ENCODE assay signal across 22 cellular contexts in the genomic region with DNA sequence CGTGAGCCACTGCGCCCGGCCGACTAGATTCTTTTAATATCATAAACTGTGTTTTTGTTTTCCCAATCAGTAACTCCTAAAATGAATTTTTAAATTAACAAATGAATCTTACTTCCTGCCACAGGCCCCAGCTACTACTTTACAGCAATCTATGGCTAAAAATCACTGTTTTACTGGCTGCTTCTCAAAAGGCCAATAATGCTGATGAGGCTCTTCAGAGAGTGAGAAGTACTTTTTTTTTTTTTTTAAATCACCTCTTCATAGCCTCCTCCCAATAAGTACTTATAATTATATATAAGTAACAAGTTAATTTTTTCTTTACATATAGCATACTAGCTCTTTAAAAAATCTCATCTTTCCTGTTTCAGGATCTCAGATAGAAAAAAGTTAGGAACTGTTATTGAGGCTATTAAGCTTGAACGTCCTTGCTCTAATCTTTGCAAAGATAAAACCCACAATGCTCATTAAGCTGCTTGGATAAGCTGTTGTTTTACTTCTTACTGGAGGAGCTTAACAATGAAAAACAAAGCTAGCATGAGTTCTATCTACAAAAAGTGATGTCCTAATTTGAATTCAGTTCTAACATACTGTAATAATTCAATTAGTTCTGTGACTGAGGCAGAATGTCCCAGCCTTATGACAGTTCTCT. TPM values are rescaled to one million over a fixed set of nuclear protein-coding genes. Genes with fewer than 3 reads are reported as not detected.
DNase-seq lines count a peak whose midpoint lies in the region; ATAC-seq, FAIRE-seq and TF ChIP-seq lines count a peak whose summit lies in the region.
"Had no signal": no experiment of that assay in that cellular context is flagged by ENCODE, and none has a peak within 500 bp of the region (broad histone marks: within the 10 kb centered on the region; RNA-seq: fewer than 3 reads in every experiment).

No MANE protein-coding gene starts in this region.

- H3K27ac ChIP-seq in K562 (ENCODE audit: extremely low read depth, low read depth, low read length) (peak overlapping the region; percentile 63; the same call in 2 of the 3 replicates), aorta (ENCODE audit: low read depth in 1 of 2, low read length in 2 of 2) (no peak overlapping the region)
- H3K27ac ChIP-seq: GM23248, HL-60 had no signal

- intact Hi-C loops in K562 (cut with micrococcal nuclease), result no loop called here
- intact Hi-C loops in aorta (cut with DNase I), result no loop called here

- no peak; the same call in 1 of the 2 replicates for TF ChIP-seq POLR2A in K562 (conservative IDR thresholded peaks at IDR 0.05)

- H3K27me3 ChIP-seq in K562 (ENCODE audit: control insufficient read depth in 2 of 2, insufficient read depth in 2 of 2, low read length in 2 of 2), result no peaks in the 10 kb centered on the region
- no peaks in the 10 kb centered on the region for H3K27me3 ChIP-seq in aorta (ENCODE audit: control insufficient read depth in 1 of 2, insufficient read depth in 2 of 2, low read length in 1 of 2)
- H3K27me3 ChIP-seq: Peyer's patch had no signal

- in situ Hi-C loops in K562 (cut with MboI), result no loop called here

- H3K4me2 ChIP-seq in K562 (ENCODE audit: insufficient read depth, low read length), result peak overlapping the region; percentile 66; the same call in 1 of the 2 replicates

- CTCF ChIA-PET in K562 (lab: Yijun Ruan, JAX; ENCODE audit: low intra/inter-chr PET ratio), result interaction anchor here (0.6 kb wide), 1 partner anchor 383 kb away, joined by 4 read pairs; a partner anchor contains a TSS

- H3K9ac ChIP-seq in K562 (ENCODE audit: insufficient read depth in 1 of 2, low read depth in 2 of 2, low read length in 2 of 2), result peak overlapping the region in 1 of 2 experiments; percentile 66; a peak in 2 of 4 replicates
- H3K9ac ChIP-seq: GM23248 had no signal

- no peaks in the 10 kb centered on the region for H3K9me3 ChIP-seq in K562 (replicated peaks; ENCODE audit: control insufficient read depth, insufficient read depth, low read depth, low read length)
- no peaks in the 10 kb centered on the region for H3K9me3 ChIP-seq in aorta (ENCODE audit: control insufficient read depth, low read length)
- H3K9me3 ChIP-seq: Caco-2, Peyer's patch had no signal

- H4K20me1 ChIP-seq in K562 (replicated peaks; ENCODE audit: control insufficient read depth, insufficient read depth, low read length), result no peaks in the 10 kb centered on the region

- no peak for TF ChIP-seq RAD21 in K562 (CRISPR knock-in tag; conservative IDR thresholded peaks at IDR 0.05 in 1 of 2, IDR thresholded peaks at IDR 0.05 in 1 of 2)

- H3K4me3 ChIP-seq in K562 (no peak overlapping the region), retinal pigment epithelial cell (ENCODE audit: low read length) (no peak overlapping the region), aorta (ENCODE audit: low read length in 2 of 2) (no peak overlapping the region)
- H3K4me3 ChIP-seq: GM23248, Peyer's patch had no signal

- no peaks in the 10 kb centered on the region for H3K36me3 ChIP-seq in K562 (ENCODE audit: control insufficient read depth, insufficient read depth, low read length)
- no peaks in the 10 kb centered on the region for H3K36me3 ChIP-seq in aorta (ENCODE audit: control insufficient read depth in 1 of 2, insufficient read depth in 2 of 2, low read length in 1 of 2)
- H3K36me3 ChIP-seq: Peyer's patch had no signal

- no TSS peak for BruUV-seq in K562 (replicated peaks; lab: Mats Ljungman, UMichigan)

- no peaks in the 10 kb centered on the region for H3K9me1 ChIP-seq in K562 (ENCODE audit: control insufficient read depth, insufficient read depth, low read length)

- H3K4me1 ChIP-seq in K562 (replicated peaks in 1 of 2; ENCODE audit: control insufficient read depth in 2 of 2, insufficient read depth in 2 of 2, low read length in 2 of 2), result peaks cover 0 to 11% of the 10 kb centered on the region in 2 experiments; a peak in 2 of 5 replicates
- no peaks in the 10 kb centered on the region for H3K4me1 ChIP-seq in aorta (ENCODE audit: control insufficient read depth in 1 of 2, insufficient read depth in 2 of 2, low read length in 2 of 2)

- WGBS in K562 (ENCODE audit: insufficient coverage, low coverage, missing lambda C conversion rate), result 0% methylated on average over 1 of the region's 5 CpGs
- 81 to 87% methylated on average over 5 of the region's 5 CpGs for WGBS in aorta, 2 donors

- DNase-seq in D721Med (ENCODE audit: insufficient read length, low spot score) (no peak), NCI-H82 treated with DMSO at 0.1 percent for 48 hours (lab: John Stamatoyannopoulos, UW; ENCODE audit: unreplicated experiment) (peak; percentile 61), K562 (ENCODE audit: extremely low read depth in 1 of 4, low spot score in 3 of 4) (no peak), retinal pigment epithelial cell (ENCODE audit: low read depth) (peak; percentile 9), Ammon's horn (ENCODE audit: low spot score) (no peak), aorta (no peak)
- DNase-seq in activated T-cell treated with anti-CD3 and anti-CD28 coated beads, Interleukin-2, amount 50 U/mL, for 48 hours, result no peak
- DNase-seq: AML-193; Caco-2; CD4-positive, CD25-positive, alpha-beta regulatory T cell; GM23248; KBM-7; NCI-H1436; NCI-H2029; NCI-H2171 treated with DMSO at 0.1 percent for 48 hours; NCI-H748 treated with DMSO at 0.1 percent for 48 hours; Peyer's patch; Right ventricle myocardium superior had no signal

- H3K79me2 ChIP-seq in K562 (ENCODE audit: control insufficient read depth, insufficient read depth, low read length), result no peaks in the 10 kb centered on the region

- ATAC-seq in K562 (peak; percentile 45; the same call in 2 of the 3 replicates), GM21529 (IDR thresholded peaks at IDR 0.05; ENCODE audit: unreplicated experiment) (no peak), aorta (ENCODE audit: low FRiP score) (no peak)
- ATAC-seq: HCT116 had no signal

- FAIRE-seq in D721Med (lab: Jason Lieb, UNC) (peak; percentile 92), K562 (lab: Jason Lieb, UNC) (no peak)
- FAIRE-seq: HTR-8/SVneo had no signal

- POLR2A ChIA-PET in K562 (lab: Yijun Ruan, JAX), result interaction anchor here (0.5 to 1.4 kb wide), 3 partner anchors 10 to 1734 kb away, joined by 3 read pairs; no protein-coding TSS in a partner anchor

- peak overlapping the region; percentile 91 for H2AFZ ChIP-seq in K562 (ENCODE audit: low read depth, low read length)
- H2AFZ ChIP-seq: GM23248 had no signal

- TF ChIP-seq CTCF in D721Med (IDR thresholded peaks at IDR 0.05; ENCODE audit: insufficient read depth, missing control alignments), result no peak
- no peak for TF ChIP-seq CTCF in K562 (IDR thresholded peaks at IDR 0.05 in 2 of 3, conservative IDR thresholded peaks at IDR 0.05 in 1 of 3; ENCODE audit: insufficient read depth in 2 of 3, low read depth in 1 of 3, low read length in 3 of 3)
- TF ChIP-seq CTCF in retinal pigment epithelial cell (conservative IDR thresholded peaks at IDR 0.05; ENCODE audit: low read depth, low read length), result no peak

- TF ChIP-seq EP300 in K562 (IDR thresholded peaks at IDR 0.05; ENCODE audit: low read length), result no peak

RNA-seq across cellular contexts. Expression of a gene that starts 12.8 kb away (rescaled TPM):
- 40.2 and 51.8 TPM in 2 replicates for total RNA-seq in K562 (2011; cell fraction: chromatin; rRNA removed; ENCODE audit: low replicate concordance)
- total RNA-seq in K562 (2011; cell fraction: nucleolus; rRNA removed), result 22.0 and 24.1 TPM in 2 replicates
- 41.4 and 49.4 TPM in 2 replicates for total RNA-seq in K562 (2011; cell fraction: nucleoplasm; rRNA removed)
- total RNA-seq in K562 (2014; rRNA removed), result 8.0 and 9.6 TPM in 2 replicates
- total RNA-seq in K562 (2014; rRNA removed; fragmentation: Illumina TruSeq; extraction: Trizol), result 12.1 and 13.9 TPM in 2 replicates
- 14.7 and 15.3 TPM in 2 replicates for total RNA-seq in K562 (2015; rRNA removed; fragmentation: Illumina TruSeq; extraction: Trizol)
- 13.3 and 16.6 TPM in 2 replicates for total RNA-seq in K562 (2021)
- polyA plus RNA-seq in K562 (2011; rRNA removed), result 10.0 and 11.8 TPM in 2 replicates
- polyA plus RNA-seq in K562 (2011; cell fraction: cytosol; rRNA removed), result 8.6 and 8.7 TPM in 2 replicates
- polyA plus RNA-seq in K562 (2011; cell fraction: nucleus; rRNA removed), result 12.1 and 12.4 TPM in 2 replicates
- polyA plus RNA-seq in K562 (2012), result 7.8 and 9.6 TPM in 2 replicates
- 10.2 and 10.5 TPM in 2 replicates for polyA plus RNA-seq in K562 (2014; fragmentation: Illumina TruSeq; extraction: Trizol)
- 10 to 100 TPM in 1 of 2 experiments, 1 to 10 TPM in 1; 7.0 to 12.1 TPM for polyA plus RNA-seq in K562 (2014; fragmentation: Nextera tagmentation; extraction: Ambion mirVana)
- polyA plus RNA-seq in K562 (2014; rRNA removed), result 9.4 and 11.7 TPM in 2 replicates
- 23.3 and 23.9 TPM in 2 replicates for polyA minus RNA-seq in K562 (2011; rRNA and poly(A)+ RNA removed)
- 11.5 and 17.4 TPM in 2 replicates for polyA minus RNA-seq in K562 (2011; cell fraction: cytosol; rRNA and poly(A)+ RNA removed)
- polyA minus RNA-seq in K562 (2011; cell fraction: nucleus; rRNA and poly(A)+ RNA removed), result 7.7 and 15.2 TPM in 2 replicates
- 10 to 100 TPM; 27.5 to 35.0 TPM for total RNA-seq in aorta
- 10 to 100 TPM in 1 of 2 donors, 1 to 10 TPM in 1; 6.6 to 15.1 TPM for polyA plus RNA-seq in aorta

RNA-seq across cellular contexts. Expression of a gene that starts 40.1 kb away (rescaled TPM):
- total RNA-seq in K562 (2011; cell fraction: chromatin; rRNA removed; ENCODE audit: low replicate concordance), result 297 and 1,009 TPM in 2 replicates
- total RNA-seq in K562 (2011; cell fraction: nucleolus; rRNA removed), result 170 and 251 TPM in 2 replicates
- 335 and 379 TPM in 2 replicates for total RNA-seq in K562 (2011; cell fraction: nucleoplasm; rRNA removed)
- total RNA-seq in K562 (2014; rRNA removed) (578 and 630 TPM in 2 replicates), K562 (2014; rRNA removed; fragmentation: Illumina TruSeq; extraction: Trizol) (496 and 561 TPM in 2 replicates), K562 (2015; rRNA removed; fragmentation: Illumina TruSeq; extraction: Trizol) (376 and 377 TPM in 2 replicates), K562 (2021) (895 and 957 TPM in 2 replicates), aorta (100 to 1,000 TPM; 254 to 379 TPM)
- polyA plus RNA-seq in K562 (2011; rRNA removed) (1,094 and 1,547 TPM in 2 replicates), K562 (2014; fragmentation: Illumina TruSeq; extraction: Trizol) (1,640 and 1,731 TPM in 2 replicates), K562 (2014; fragmentation: Nextera tagmentation; extraction: Ambion mirVana) (1,000 to 10,000 TPM in 1 of 2 experiments, 100 to 1,000 TPM in 1; 787 to 1,003 TPM), K562 (2014; rRNA removed) (879 and 956 TPM in 2 replicates), aorta (100 to 1,000 TPM; 189 to 272 TPM)
- polyA plus RNA-seq in K562 (2011; cell fraction: cytosol; rRNA removed), result 239 and 550 TPM in 2 replicates
- 154 and 294 TPM in 2 replicates for polyA plus RNA-seq in K562 (2011; cell fraction: nucleus; rRNA removed)
- polyA plus RNA-seq in K562 (2012), result 370 and 1,431 TPM in 2 replicates
- 1,917 and 1,981 TPM in 2 replicates for polyA minus RNA-seq in K562 (2011; rRNA and poly(A)+ RNA removed)
- polyA minus RNA-seq in K562 (2011; cell fraction: cytosol; rRNA and poly(A)+ RNA removed), result 1,324 and 1,529 TPM in 2 replicates
- polyA minus RNA-seq in K562 (2011; cell fraction: nucleus; rRNA and poly(A)+ RNA removed), result 126 and 337 TPM in 2 replicates

Comparison
In these comparisons a context has a peak if more than half of its experiments do, and no peak if none do; other contexts are left out.
1. DNase-seq: peak in NCI-H82 treated with DMSO at 0.1 percent for 48 hours (single experiment) and retinal pigment epithelial cell (single experiment); none in D721Med (single experiment), K562 (0 of 4), activated T-cell treated with anti-CD3 and anti-CD28 coated beads, Interleukin-2, amount 50 U/mL, for 48 hours (0 of 2), Ammon's horn (single experiment) and aorta (0 of 2).